In the genomic region with DNA sequence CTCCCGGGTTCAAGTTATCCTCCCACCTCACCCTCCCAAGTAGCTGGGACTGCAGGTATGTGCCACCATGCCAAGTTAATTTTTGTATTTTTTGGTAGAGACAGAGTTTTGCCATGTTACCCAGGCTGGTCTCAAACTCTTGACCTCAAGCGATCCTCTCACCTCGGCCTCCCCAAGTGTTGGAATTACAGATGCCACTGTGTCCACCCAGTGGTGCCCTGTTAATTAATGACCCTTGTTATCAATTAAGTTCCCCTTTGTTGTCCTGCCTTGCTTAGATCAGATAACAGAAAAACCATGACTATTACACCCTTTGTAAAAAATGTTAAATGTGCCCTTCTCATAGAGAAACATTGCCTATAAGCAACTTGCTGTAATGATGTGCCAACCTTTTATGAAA, we compare ENCODE assay signal across 19 cellular contexts. TPM values are rescaled to one million over a fixed set of nuclear protein-coding genes. Genes with fewer than 3 reads are reported as not detected.
DNase-seq lines count a peak whose midpoint lies in the region; ATAC-seq and TF ChIP-seq lines count a peak whose summit lies in the region.
"Had no signal": no experiment of that assay in that cellular context is flagged by ENCODE, and none has a peak within 500 bp of the region (broad histone marks: within the 10 kb centered on the region; RNA-seq: fewer than 3 reads in every experiment).

No MANE protein-coding gene starts in this region.

- no peaks in the 10 kb centered on the region for H3K36me3 Mint-ChIP-seq in CD14-positive monocyte
- no peaks in the 10 kb centered on the region for H3K36me3 Mint-ChIP-seq in chondrocyte (ENCODE audit: low read depth)
- no peaks in the 10 kb centered on the region for H3K36me3 Mint-ChIP-seq in type B pancreatic cell
- no peaks in the 10 kb centered on the region for H3K36me3 Mint-ChIP-seq in stimulated activated naive B cell treated with anti-CD40 and anti-IgM and Interleukin-4, amounts not matched to agents 10 μg/mL and 1 μg/mL and 100 μg/mL, for 72 hours
- H3K36me3 Mint-ChIP-seq: CD8-positive, alpha-beta T cell; IgD-negative memory B cell had no signal

- H3K56ac ChIP-seq in mesendoderm (ENCODE audit: low read length), result no peak overlapping the region

- H2BK120ac ChIP-seq in mesendoderm (ENCODE audit: low read depth, low read length), result no peak overlapping the region

- no peak overlapping the region for H3K9ac ChIP-seq in mesendoderm (ENCODE audit: low read length)

- WGBS in mesendoderm (ENCODE audit: extremely low coverage, insufficient coverage, low lambda C conversion rate), result no CpG with 5 or more reads among the region's 3 CpGs

- no peak overlapping the region for H3K23ac ChIP-seq in mesendoderm (ENCODE audit: low read length)

- H4K8ac ChIP-seq in mesendoderm (ENCODE audit: low read depth, low read length), result no peak overlapping the region

- H3K4me3 ChIP-seq in mesendoderm (ENCODE audit: low read length), result no peak overlapping the region

- POLR2A ChIA-PET in RWPE1 (lab: Yijun Ruan, JAX; ENCODE audit: low non-redundant PET), result no interaction called here

- no peaks in the 10 kb centered on the region for H3K27me3 ChIP-seq in mesendoderm (ENCODE audit: insufficient read depth, low read length, poor library complexity)
- H3K27me3 ChIP-seq: BE2C had no signal

- H4K5ac ChIP-seq in mesendoderm (ENCODE audit: low read length), result no peak overlapping the region

- peaks cover 37% of the 10 kb centered on the region for H3K4me1 Mint-ChIP-seq in CD14-positive monocyte
- peaks cover 34% of the 10 kb centered on the region for H3K4me1 Mint-ChIP-seq in chondrocyte (ENCODE audit: low read depth)
- H3K4me1 Mint-ChIP-seq in type B pancreatic cell (ENCODE audit: unreplicated experiment), result peaks cover 8% of the 10 kb centered on the region
- no peaks in the 10 kb centered on the region for H3K4me1 Mint-ChIP-seq in stimulated activated naive B cell treated with anti-CD40 and anti-IgM and Interleukin-4, amounts not matched to agents 10 μg/mL and 1 μg/mL and 100 μg/mL, for 72 hours
- H3K4me1 Mint-ChIP-seq: IgD-negative memory B cell had no signal

- no peak for TF ChIP-seq CTCF in CD14-positive monocyte (IDR thresholded peaks at IDR 0.05)
- no peak for TF ChIP-seq CTCF in RWPE1 (conservative IDR thresholded peaks at IDR 0.05; ENCODE audit: low read depth)
- no peak for TF ChIP-seq CTCF in chondrocyte (IDR thresholded peaks at IDR 0.05)
- no peak for TF ChIP-seq CTCF in type B pancreatic cell (conservative IDR thresholded peaks at IDR 0.05)

- no peaks in the 10 kb centered on the region for H3K79me2 ChIP-seq in mesendoderm (ENCODE audit: control insufficient read depth, insufficient read depth, low read length)

- H3K4me1 ChIP-seq in mesendoderm (ENCODE audit: control insufficient read depth, low read depth, low read length), result no peaks in the 10 kb centered on the region

- DNase-seq in CD14-positive monocyte (ENCODE audit: low spot score) (no peak), RWPE1 (ENCODE audit: low spot score) (no peak), chondrocyte (ENCODE audit: low spot score) (peak; percentile 24), type B pancreatic cell (ENCODE audit: extremely low spot score, unreplicated experiment) (no peak), mesendoderm (no peak)
- DNase-seq in stimulated activated naive B cell treated with anti-CD40 and anti-IgM and Interleukin-4, amounts not matched to agents 10 μg/mL and 1 μg/mL and 100 μg/mL, for 72 hours, result no peak
- no peak for DNase-seq in stimulated activated CD4-positive, alpha-beta T cell treated with anti-CD3 and anti-CD28 coated beads, Interleukin-4, amount 100 ng/mL, for 4 hours
- DNase-seq: BE2C; CD8-positive, alpha-beta T cell; COR-L47; DND-41; GDM1; GOT3; H9 had no signal

- H2BK15ac ChIP-seq in mesendoderm (replicated peaks; ENCODE audit: low read depth), result no peak overlapping the region

- H3K18ac ChIP-seq in mesendoderm (ENCODE audit: low read length), result no peak overlapping the region

- H2AK5ac ChIP-seq in mesendoderm (ENCODE audit: low read length), result no peak overlapping the region

- H3K4ac ChIP-seq in mesendoderm (ENCODE audit: low read depth, low read length), result no peak overlapping the region

- peaks cover 0 to 1% (median 0%) of the 10 kb centered on the region in 7 donors for H3K9me3 Mint-ChIP-seq in CD14-positive monocyte
- H3K9me3 Mint-ChIP-seq in chondrocyte (ENCODE audit: low read depth), result no peaks in the 10 kb centered on the region
- no peaks in the 10 kb centered on the region for H3K9me3 Mint-ChIP-seq in type B pancreatic cell
- H3K9me3 Mint-ChIP-seq in stimulated activated naive B cell treated with anti-CD40 and anti-IgM and Interleukin-4, amounts not matched to agents 10 μg/mL and 1 μg/mL and 100 μg/mL, for 72 hours, result no peaks in the 10 kb centered on the region
- H3K9me3 Mint-ChIP-seq: CD8-positive, alpha-beta T cell; H9; IgD-negative memory B cell had no signal

- H3K27me3 Mint-ChIP-seq in CD14-positive monocyte (ENCODE audit: low read depth in 3 of 3), result peaks cover 14 to 17% (median 16%) of the 10 kb centered on the region in 3 donors
- H3K27me3 Mint-ChIP-seq in chondrocyte (ENCODE audit: low read depth), result peaks cover 25% of the 10 kb centered on the region
- H3K27me3 Mint-ChIP-seq in type B pancreatic cell, result peaks cover 12% of the 10 kb centered on the region
- H3K27me3 Mint-ChIP-seq in stimulated activated naive B cell treated with anti-CD40 and anti-IgM and Interleukin-4, amounts not matched to agents 10 μg/mL and 1 μg/mL and 100 μg/mL, for 72 hours, result peaks cover 44 to 53% of the 10 kb centered on the region in 2 donors

- H3K27ac ChIP-seq in RWPE1 (peak overlapping the region; percentile 98), mesendoderm (ENCODE audit: low read depth, low read length) (no peak overlapping the region)
- H3K27ac ChIP-seq: C4-2B had no signal

- no peak overlapping the region for H3K4me2 ChIP-seq in mesendoderm (ENCODE audit: low read length)

- CTCF ChIA-PET in RWPE1 (lab: Yijun Ruan, JAX), result no interaction called here

- H3K27ac Mint-ChIP-seq in CD14-positive monocyte (peak overlapping the region in 5 of 7 donors; percentile 5 to 99 (median 57)), chondrocyte (ENCODE audit: unreplicated experiment) (no peak overlapping the region), type B pancreatic cell (peak overlapping the region; percentile 29)
- H3K27ac Mint-ChIP-seq in stimulated activated naive B cell treated with anti-CD40 and anti-IgM and Interleukin-4, amounts not matched to agents 10 μg/mL and 1 μg/mL and 100 μg/mL, for 72 hours, result no peak overlapping the region
- H3K27ac Mint-ChIP-seq: CD8-positive, alpha-beta T cell; H9; IgD-negative memory B cell had no signal

- no peak for ATAC-seq in stimulated activated naive B cell treated with anti-CD40 and anti-IgM and Interleukin-4, amounts not matched to agents 10 μg/mL and 1 μg/mL and 100 μg/mL, for 72 hours (replicated peaks)
- ATAC-seq: CD8-positive, alpha-beta T cell had no signal

- no peaks in the 10 kb centered on the region for H3K79me1 ChIP-seq in mesendoderm (ENCODE audit: low read length)

- H3K4me3 Mint-ChIP-seq in CD14-positive monocyte (no peak overlapping the region), chondrocyte (ENCODE audit: unreplicated experiment) (no peak overlapping the region), type B pancreatic cell (no peak overlapping the region)
- H3K4me3 Mint-ChIP-seq in stimulated activated naive B cell treated with anti-CD40 and anti-IgM and Interleukin-4, amounts not matched to agents 10 μg/mL and 1 μg/mL and 100 μg/mL, for 72 hours, result no peak overlapping the region
- H3K4me3 Mint-ChIP-seq: CD8-positive, alpha-beta T cell; H9; IgD-negative memory B cell had no signal

- no peaks in the 10 kb centered on the region for H3K36me3 ChIP-seq in mesendoderm (ENCODE audit: control insufficient read depth, insufficient read depth, low read length)
- H3K36me3 ChIP-seq: BE2C had no signal

- H2BK5ac ChIP-seq in mesendoderm (ENCODE audit: low read length), result no peak overlapping the region

- intact Hi-C loops in CD14-positive monocyte (cut with micrococcal nuclease), result loop anchor here in 1 of 2 donors (10.0 kb wide), 1 partner anchor 180 kb away; no protein-coding TSS in a partner anchor

RNA-seq across cellular contexts. Expression of a gene that starts 34.4 kb away (rescaled TPM):
- not detected for polyA plus RNA-seq in CD14-positive monocyte
- total RNA-seq in chondrocyte (1.3 to 2.9 TPM (median 2.1 TPM) in 3 replicates), type B pancreatic cell (ENCODE audit: low replicate concordance) (0.56 and 0.76 TPM in 2 replicates)
- polyA plus RNA-seq in mesendoderm (2013, experiment 1 of 2), result 0.83 TPM
- 0.63 TPM for polyA plus RNA-seq in mesendoderm (2013, experiment 2 of 2)
- total RNA-seq: CD8-positive, alpha-beta T cell; H9; HT1080 had no signal
- polyA plus RNA-seq: AG04450, IgD-negative memory B cell had no signal

RNA-seq across cellular contexts. Expression of a gene that starts 47.1 kb away (rescaled TPM):
- polyA plus RNA-seq in CD14-positive monocyte, result not detected
- total RNA-seq in chondrocyte, result 0.55 to 1.3 TPM (median 0.64 TPM) in 3 replicates
- 104 and 441 TPM in 2 replicates for total RNA-seq in type B pancreatic cell (ENCODE audit: low replicate concordance)
- polyA plus RNA-seq in mesendoderm (2013, experiment 1 of 2), result 0.08 TPM
- polyA plus RNA-seq in mesendoderm (2013, experiment 2 of 2), result 0.07 TPM
- total RNA-seq: A172; CD8-positive, alpha-beta T cell; H9; HT1080 had no signal
- polyA plus RNA-seq: AG04450, IgD-negative memory B cell had no signal

Comparison
In these comparisons a context has a peak if more than half of its experiments do, and no peak if none do; other contexts are left out.
1. H3K27ac Mint-ChIP-seq: peak in CD14-positive monocyte (5 of 7) and type B pancreatic cell (single experiment); none in chondrocyte (single experiment) and stimulated activated naive B cell treated with anti-CD40 and anti-IgM and Interleukin-4, amounts not matched to agents 10 μg/mL and 1 μg/mL and 100 μg/mL, for 72 hours (single experiment).
2. RNA of a gene that starts 47.1 kb away (total RNA-seq): 104 to 441 TPM in type B pancreatic cell; 0.55 to 1.3 TPM in chondrocyte; every median in the first group is over 10 times any median in the second.